8 cellular contexts compared by ENCODE assay signal in genomic region chr15:67590191-67590590, GRCh38.
"Had no signal": no experiment of that assay in that cellular context is flagged by ENCODE, and none has a peak within 500 bp of the region (broad histone marks: within the 10 kb centered on the region; RNA-seq: fewer than 3 reads in every experiment).

No MANE protein-coding gene starts in this region.

- H3K27ac Mint-ChIP-seq: IgD-negative memory B cell had no signal

- H2AFZ ChIP-seq: GM23248 had no signal

- DNase-seq: GM23248, GOT3, H7, KG1 had no signal

- H3K4me1 ChIP-seq: HAP-1 had no signal

- FAIRE-seq: HTR-8/SVneo had no signal

- H3K9me3 Mint-ChIP-seq: IgD-negative memory B cell had no signal

- H3K4me3 Mint-ChIP-seq: IgD-negative memory B cell had no signal

- H3K9me3 ChIP-seq: HAP-1 had no signal

- H3K9ac ChIP-seq: GM23248 had no signal

- ATAC-seq: HCT116 had no signal

- H3K4me3 ChIP-seq: GM23248, HAP-1 had no signal

- H3K27ac ChIP-seq: GM23248 had no signal

- H3K27me3 Mint-ChIP-seq: IgD-negative memory B cell had no signal
